In genomic region chr9:104968025-104968982, GRCh38 we compare ENCODE assay signal across 1 cellular context.
A peak's percentile ranks its signal among the peaks of the same experiment; 100 is the strongest.
TF ChIP-seq lines count a peak whose summit lies in the region.

No MANE protein-coding gene starts in this region.

TF ChIP-seq in HepG2, 621 proteins besides CTCF, POLR2A, EP300 and RAD21 (continued from another document and continues in another):
- no peak for TF ChIP-seq ATM (IDR thresholded peaks at IDR 0.05; ENCODE audit: borderline replicate concordance)
- TF ChIP-seq ZNF143 (CRISPR knock-in tag; IDR thresholded peaks at IDR 0.05), result peak; percentile 96
- no peak for TF ChIP-seq ATF7 (IDR thresholded peaks at IDR 0.05)
- TF ChIP-seq ATF7 (CRISPR knock-in tag; IDR thresholded peaks at IDR 0.05), result no peak
- no peak for TF ChIP-seq RBAK (CRISPR knock-in tag; IDR thresholded peaks at IDR 0.05)
- TF ChIP-seq ARNT2 (CRISPR knock-in tag; IDR thresholded peaks at IDR 0.05; ENCODE audit: low read depth), result no peak
- TF ChIP-seq SKI (IDR thresholded peaks at IDR 0.05; ENCODE audit: partially characterized antibody), result no peak
- TF ChIP-seq MED8 (CRISPR knock-in tag; IDR thresholded peaks at IDR 0.05; ENCODE audit: insufficient replicate concordance), result peak; percentile 53
- TF ChIP-seq AKNA (CRISPR knock-in tag; IDR thresholded peaks at IDR 0.05; ENCODE audit: borderline replicate concordance), result no peak
- no peak for TF ChIP-seq ZNF24 (IDR thresholded peaks at IDR 0.05)
- peak; percentile 68; the same call in 1 of the 2 replicates for TF ChIP-seq ZFP90 (CRISPR knock-in tag; IDR thresholded peaks at IDR 0.05; ENCODE audit: borderline replicate concordance)
- no peak for TF ChIP-seq FOXJ3 (CRISPR knock-in tag; IDR thresholded peaks at IDR 0.05; ENCODE audit: borderline replicate concordance)
- peak; percentile 45; the same call in 1 of the 2 replicates for TF ChIP-seq ZMYM3 (CRISPR knock-in tag; IDR thresholded peaks at IDR 0.05)
- TF ChIP-seq RBM22 (optimal IDR thresholded peaks at IDR 0.05; ENCODE audit: low read length), result no peak
- peak; percentile 16; the same call in 1 of the 2 replicates for TF ChIP-seq FOSL2 (CRISPR knock-in tag; IDR thresholded peaks at IDR 0.05)
- no peak for TF ChIP-seq LBX2 (CRISPR knock-in tag; IDR thresholded peaks at IDR 0.05; ENCODE audit: borderline replicate concordance)
- TF ChIP-seq NCOA1 (CRISPR knock-in tag; IDR thresholded peaks at IDR 0.05), result 0 out of 2 replicates have a peak, but pooled peaks have one; percentile 58
- TF ChIP-seq ZNF839 (CRISPR knock-in tag; IDR thresholded peaks at IDR 0.05; ENCODE audit: borderline replicate concordance), result no peak
- no peak for TF ChIP-seq KLF6 (CRISPR knock-in tag; IDR thresholded peaks at IDR 0.05)
- peak; percentile 80 for TF ChIP-seq PATZ1 (CRISPR knock-in tag; IDR thresholded peaks at IDR 0.05)
- no peak for TF ChIP-seq BCLAF1 (IDR thresholded peaks at IDR 0.05)
- TF ChIP-seq ATF5 (CRISPR knock-in tag; IDR thresholded peaks at IDR 0.05; ENCODE audit: low read depth), result no peak
- TF ChIP-seq ZEB1 (IDR thresholded peaks at IDR 0.05; ENCODE audit: insufficient replicate concordance, low read depth), result no peak
- no peak for TF ChIP-seq ZUFSP (CRISPR knock-in tag; IDR thresholded peaks at IDR 0.05; ENCODE audit: borderline replicate concordance)
- no peak for TF ChIP-seq ZBTB49 (CRISPR knock-in tag; IDR thresholded peaks at IDR 0.05; ENCODE audit: borderline replicate concordance)
- no peak for TF ChIP-seq ZNF33A (CRISPR knock-in tag; IDR thresholded peaks at IDR 0.05; ENCODE audit: borderline replicate concordance)
- no peak; the same call in 1 of the 2 replicates for TF ChIP-seq ZNF331 (CRISPR knock-in tag; IDR thresholded peaks at IDR 0.05)
- no peak for TF ChIP-seq SOX13 (IDR thresholded peaks at IDR 0.05)
- peak in 1 of 2 experiments; percentile 52; a peak in 2 of 4 replicates for TF ChIP-seq SOX13 (CRISPR knock-in tag; conservative IDR thresholded peaks at IDR 0.05 in 1 of 2, IDR thresholded peaks at IDR 0.05 in 1 of 2)
- no peak for TF ChIP-seq GTF3A (CRISPR knock-in tag; conservative IDR thresholded peaks at IDR 0.05)
- no peak for TF ChIP-seq CSRNP2 (CRISPR knock-in tag; conservative IDR thresholded peaks at IDR 0.05; ENCODE audit: low read depth)
- no peak for TF ChIP-seq ZNF615 (CRISPR knock-in tag; IDR thresholded peaks at IDR 0.05; ENCODE audit: borderline replicate concordance)
- no peak for TF ChIP-seq ZBTB37 (CRISPR knock-in tag; IDR thresholded peaks at IDR 0.05)
- no peak for TF ChIP-seq SIN3B (IDR thresholded peaks at IDR 0.05; ENCODE audit: low read length)
- TF ChIP-seq ZNF598 (CRISPR knock-in tag; IDR thresholded peaks at IDR 0.05; ENCODE audit: borderline replicate concordance), result no peak
- TF ChIP-seq GMEB2 (CRISPR knock-in tag; IDR thresholded peaks at IDR 0.05; ENCODE audit: low read depth), result no peak
- TF ChIP-seq SIX1 (CRISPR knock-in tag; IDR thresholded peaks at IDR 0.05; ENCODE audit: borderline replicate concordance), result no peak
- TF ChIP-seq ZFP36 (IDR thresholded peaks at IDR 0.05; ENCODE audit: borderline replicate concordance, low read depth, low read length, partially characterized antibody), result no peak
- no peak for TF ChIP-seq MTA3 (CRISPR knock-in tag; IDR thresholded peaks at IDR 0.05)
- no peak; the same call in 1 of the 2 replicates for TF ChIP-seq ZSCAN25 (CRISPR knock-in tag; IDR thresholded peaks at IDR 0.05)
- TF ChIP-seq RFXAP (CRISPR knock-in tag; IDR thresholded peaks at IDR 0.05; ENCODE audit: borderline replicate concordance), result no peak
- TF ChIP-seq HCFC1 (IDR thresholded peaks at IDR 0.05; ENCODE audit: low read depth, low read length), result peak; percentile 89
